27 cellular contexts compared by ENCODE assay signal in the genomic region with DNA sequence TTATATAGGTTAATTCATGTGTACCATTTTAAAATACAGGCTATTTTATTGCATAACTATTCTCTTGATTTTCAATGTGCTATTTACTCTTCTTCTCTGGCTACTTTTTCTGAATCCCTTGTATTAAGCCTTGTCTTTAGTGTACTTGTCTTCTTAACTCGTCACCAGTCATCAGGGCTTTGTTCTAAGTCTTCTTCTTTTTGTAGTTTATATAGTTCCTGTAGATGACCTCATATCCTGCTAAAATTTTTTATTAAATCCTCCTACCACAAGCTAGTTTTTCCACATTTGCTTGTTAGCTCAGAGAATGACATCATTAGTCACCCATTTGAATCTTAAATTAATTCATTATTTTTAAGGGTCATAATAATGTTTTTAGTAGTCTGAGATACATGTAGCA.
DNase-seq lines count a peak whose midpoint lies in the region; ATAC-seq, FAIRE-seq and TF ChIP-seq lines count a peak whose summit lies in the region.
"Had no signal": no experiment of that assay in that cellular context is flagged by ENCODE, and none has a peak within 500 bp of the region (broad histone marks: within the 10 kb centered on the region; RNA-seq: fewer than 3 reads in every experiment).

No MANE protein-coding gene starts in this region.

- H3K9me3 ChIP-seq in HepG2 (ENCODE audit: low read length) (no peaks in the 10 kb centered on the region), right lobe of liver (no peaks in the 10 kb centered on the region)
- H3K9me3 ChIP-seq: A549, BE2C, BLaER1 had no signal

- peaks cover 12% of the 10 kb centered on the region for H3K4me1 Mint-ChIP-seq in mesothelial cell of epicardium
- H3K4me1 Mint-ChIP-seq: CD14-positive monocyte; CD4-positive, alpha-beta memory T cell; CD4-positive, CD25-positive, alpha-beta regulatory T cell; CD8-positive, alpha-beta memory T cell had no signal

- no peaks in the 10 kb centered on the region for H3K36me3 Mint-ChIP-seq in mesothelial cell of epicardium
- H3K36me3 Mint-ChIP-seq: CD14-positive monocyte; CD4-positive, alpha-beta memory T cell; CD4-positive, CD25-positive, alpha-beta regulatory T cell; CD8-positive, alpha-beta memory T cell had no signal

- H3K4me3 Mint-ChIP-seq in mesothelial cell of epicardium = no peak overlapping the region
- H3K4me3 Mint-ChIP-seq: CD14-positive monocyte; CD4-positive, alpha-beta memory T cell; CD4-positive, CD25-positive, alpha-beta regulatory T cell; CD8-positive, alpha-beta memory T cell had no signal

- WGBS in HepG2 (ENCODE audit: low lambda C conversion rate) = 2% methylated on average over 1 of the region's 1 CpG
- WGBS in right lobe of liver (ENCODE audit: insufficient coverage, low coverage, low lambda C conversion rate, missing lambda C conversion rate) = 86% methylated on average over 1 of the region's 1 CpG

- TF ChIP-seq EP300 in HepG2 (IDR thresholded peaks at IDR 0.05; ENCODE audit: low read depth in 2 of 2, low read length in 2 of 2) (no peak), HepG2 (CRISPR knock-in tag; IDR thresholded peaks at IDR 0.05; ENCODE audit: borderline replicate concordance) (no peak)

- no peak for TF ChIP-seq CTCF in HepG2 (CRISPR knock-in tag; IDR thresholded peaks at IDR 0.05)
- no peak for TF ChIP-seq CTCF in right lobe of liver (IDR thresholded peaks at IDR 0.05)
- TF ChIP-seq CTCF in mesothelial cell of epicardium (IDR thresholded peaks at IDR 0.05; ENCODE audit: unreplicated experiment) = no peak

- no peaks in the 10 kb centered on the region for H3K79me2 ChIP-seq in HepG2 (ENCODE audit: insufficient read depth, low read length)

- no peaks in the 10 kb centered on the region for H4K20me1 ChIP-seq in HepG2 (ENCODE audit: insufficient read depth, low read length)
- H4K20me1 ChIP-seq: BLaER1 had no signal

- POLR2A ChIA-PET in HepG2 (lab: Yijun Ruan, JAX) = no interaction called here

- no peak overlapping the region for H2AFZ ChIP-seq in HepG2 (ENCODE audit: low read length)

- ATAC-seq in HepG2 = no peak
- ATAC-seq in right lobe of liver = no peak
- no peak for ATAC-seq in left colon
- ATAC-seq: A549, GM12878 had no signal

- H3K27ac Mint-ChIP-seq in mesothelial cell of epicardium = peak overlapping the region; percentile 45
- H3K27ac Mint-ChIP-seq: CD14-positive monocyte; CD4-positive, alpha-beta memory T cell; CD4-positive, CD25-positive, alpha-beta regulatory T cell; CD8-positive, alpha-beta memory T cell had no signal

- TF ChIP-seq POLR2A in HepG2 (IDR thresholded peaks at IDR 0.05; ENCODE audit: insufficient read depth in 1 of 2, low read depth in 2 of 2, low read length in 2 of 2) (no peak), right lobe of liver (IDR thresholded peaks at IDR 0.05) (no peak)

- H3K4me1 ChIP-seq in HepG2 (ENCODE audit: insufficient read depth, low read length) (no peaks in the 10 kb centered on the region), right lobe of liver (peaks cover 0 to 8% (median 3%) of the 10 kb centered on the region in 4 donors)
- H3K4me1 ChIP-seq: A549, BE2C, BLaER1 had no signal

- H3K27me3 Mint-ChIP-seq in mesothelial cell of epicardium (ENCODE audit: low read depth) = no peaks in the 10 kb centered on the region
- H3K27me3 Mint-ChIP-seq: CD4-positive, alpha-beta memory T cell; CD4-positive, CD25-positive, alpha-beta regulatory T cell had no signal

- intact Hi-C loops in HepG2 (cut with micrococcal nuclease; ENCODE audit: unreplicated experiment) = no loop called here
- intact Hi-C loops in right lobe of liver (cut with DNase I) = no loop called here
- intact Hi-C loops in left colon (cut with DNase I, micrococcal nuclease) = no loop called here

- H3K4me3 ChIP-seq in HepG2 (replicated peaks in 1 of 3; ENCODE audit: insufficient read depth in 1 of 3, low read depth in 2 of 3, low read length in 3 of 3) (no peak overlapping the region), right lobe of liver (no peak overlapping the region)
- H3K4me3 ChIP-seq: A549, BLaER1, GM12878 had no signal

- H3K36me3 ChIP-seq in HepG2 (replicated peaks in 1 of 2; ENCODE audit: control insufficient read depth in 1 of 2, insufficient read depth in 2 of 2, low read length in 2 of 2) = no peaks in the 10 kb centered on the region
- no peaks in the 10 kb centered on the region for H3K36me3 ChIP-seq in right lobe of liver
- H3K36me3 ChIP-seq: BE2C, BLaER1 had no signal

- DNase-seq in HepG2 (ENCODE audit: low spot score) (no peak), right lobe of liver (no peak), HT1080 (ENCODE audit: low read depth) (peak; percentile 6), mesothelial cell of epicardium (ENCODE audit: low spot score in 2 of 2, unreplicated experiment in 2 of 2) (no peak), left colon (no peak), NCI-H526 (lab: John Stamatoyannopoulos, UW) (no peak)
- DNase-seq: ACHN; BE2C; C1 segment of cervical spinal cord; CD4-positive, alpha-beta memory T cell; CD4-positive, CD25-positive, alpha-beta regulatory T cell; CD8-positive, alpha-beta memory T cell; COR-L47; DMS 273 treated with DMSO at 0.1 percent for 48 hours; DMS153; DMS53; DMS79; DND-41; EL; GDM1 had no signal

- H3K27ac ChIP-seq in HepG2 (ENCODE audit: extremely low read length, insufficient read depth, low read length) (no peak overlapping the region), right lobe of liver (no peak overlapping the region)
- H3K27ac ChIP-seq: 22Rv1, A549, BLaER1 had no signal

- no peak for TF ChIP-seq RAD21 in HepG2 (CRISPR knock-in tag; IDR thresholded peaks at IDR 0.05)

- no peaks in the 10 kb centered on the region for H3K27me3 ChIP-seq in HepG2 (ENCODE audit: control insufficient read depth in 1 of 2, insufficient read depth in 2 of 2, low read length in 2 of 2)
- H3K27me3 ChIP-seq in right lobe of liver = no peaks in the 10 kb centered on the region
- H3K27me3 ChIP-seq: BE2C, BLaER1 had no signal

- in situ Hi-C loops in HepG2 (cut with HindIII; ENCODE audit: extremely low pct_ligation_motif_present, low pct_unique_long_range_greater_than_20kb) = no loop called here

- no TSS peak for BruUV-seq in HepG2 (replicated peaks; lab: Mats Ljungman, UMichigan)

- FAIRE-seq in HepG2 (lab: Jason Lieb, UNC) = no peak
- FAIRE-seq: A549, GM12878, GM12892, GM18507 had no signal

- no peak overlapping the region for H3K9ac ChIP-seq in HepG2 (ENCODE audit: insufficient read depth, low read depth, low read length)
- H3K9ac ChIP-seq: BLaER1 had no signal

- no peak overlapping the region for H3K4me2 ChIP-seq in HepG2 (ENCODE audit: low read depth, low read length)
- H3K4me2 ChIP-seq: A549, BLaER1 had no signal

- H3K9me3 Mint-ChIP-seq in mesothelial cell of epicardium = peaks cover 17% of the 10 kb centered on the region

- CTCF ChIA-PET in HepG2 (lab: Yijun Ruan, JAX; ENCODE audit: low intra/inter-chr PET ratio, low total read pairs) = no interaction called here

TF ChIP-seq in HepG2, 621 proteins besides CTCF, POLR2A, EP300 and RAD21:
- TF ChIP-seq, protein P1, sequence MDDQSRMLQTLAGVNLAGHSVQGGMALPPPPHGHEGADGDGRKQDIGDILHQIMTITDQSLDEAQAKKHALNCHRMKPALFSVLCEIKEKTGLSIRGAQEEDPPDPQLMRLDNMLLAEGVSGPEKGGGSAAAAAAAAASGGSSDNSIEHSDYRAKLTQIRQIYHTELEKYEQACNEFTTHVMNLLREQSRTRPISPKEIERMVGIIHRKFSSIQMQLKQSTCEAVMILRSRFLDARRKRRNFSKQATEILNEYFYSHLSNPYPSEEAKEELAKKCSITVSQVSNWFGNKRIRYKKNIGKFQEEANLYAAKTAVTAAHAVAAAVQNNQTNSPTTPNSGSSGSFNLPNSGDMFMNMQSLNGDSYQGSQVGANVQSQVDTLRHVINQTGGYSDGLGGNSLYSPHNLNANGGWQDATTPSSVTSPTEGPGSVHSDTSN (CRISPR knock-in tag; IDR thresholded peaks at IDR 0.05; ENCODE audit: borderline replicate concordance) = no peak
- TF ChIP-seq ATF7 (IDR thresholded peaks at IDR 0.05) = peak; percentile 59
- no peak for TF ChIP-seq ATF7 (CRISPR knock-in tag; IDR thresholded peaks at IDR 0.05)
